ENCODE assay signal across 8 cellular contexts in the genomic region with DNA sequence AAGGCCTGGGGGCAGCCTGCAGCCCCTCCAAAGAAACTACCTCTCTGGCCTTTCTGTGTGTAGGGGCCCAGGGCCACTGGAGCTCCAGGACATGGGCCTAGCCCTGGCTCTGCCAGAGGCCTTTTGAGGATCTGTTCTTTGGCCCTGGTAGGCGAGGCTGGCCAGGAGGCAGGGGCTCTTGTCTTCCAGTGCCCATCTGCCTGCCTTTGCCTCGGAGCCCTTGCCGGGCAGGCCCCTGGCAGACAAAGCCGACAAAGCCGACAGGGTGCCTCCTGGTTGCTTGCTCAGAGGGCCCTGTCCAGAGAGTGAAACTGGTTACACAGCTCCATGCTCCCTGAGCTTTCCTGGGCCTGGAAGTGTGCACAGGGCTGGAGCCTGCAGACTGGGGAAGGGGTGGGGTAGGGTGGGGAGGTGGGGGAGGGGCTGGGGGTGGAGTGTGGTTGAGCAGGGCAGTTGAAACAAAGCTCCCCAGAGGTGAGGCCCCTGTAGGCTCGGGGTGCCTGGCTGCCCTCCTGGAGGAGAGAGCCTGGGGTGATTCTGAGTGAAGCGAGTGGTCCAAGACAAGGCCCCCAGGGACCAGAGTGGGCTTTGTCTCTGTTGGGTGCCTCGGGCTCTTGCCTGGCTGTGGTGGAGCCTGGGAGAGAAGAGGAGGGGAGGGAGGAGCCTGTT. TPM values are rescaled to one million over a fixed set of nuclear protein-coding genes. Genes with fewer than 3 reads are reported as not detected.
DNase-seq lines count a peak whose midpoint lies in the region; ATAC-seq and TF ChIP-seq lines count a peak whose summit lies in the region.

No MANE protein-coding gene starts in this region.

- peaks cover 14% of the 10 kb centered on the region for H3K36me3 ChIP-seq in adipocyte (ENCODE audit: control insufficient read depth, insufficient read depth, low read length, severe bottlenecking)
- peaks cover 37% of the 10 kb centered on the region for H3K36me3 ChIP-seq in left ventricle myocardium inferior
- H3K36me3 ChIP-seq in rectal smooth muscle tissue (ENCODE audit: control insufficient read depth, insufficient read depth, low read length): peaks cover 10% of the 10 kb centered on the region

- ATAC-seq in HG02798 (IDR thresholded peaks at IDR 0.05; ENCODE audit: poor library complexity, unreplicated experiment): peak; percentile 9

- H3K4me3 ChIP-seq in adipocyte (ENCODE audit: low read length) (peak overlapping the region; percentile 75), left ventricle myocardium inferior (peak overlapping the region; percentile 71), rectal smooth muscle tissue (ENCODE audit: low read length) (peak overlapping the region; percentile 85)

- H3K4me1 ChIP-seq in adipocyte (ENCODE audit: control insufficient read depth, insufficient read depth, low read length): peaks cover 69% of the 10 kb centered on the region
- peaks cover 83% of the 10 kb centered on the region for H3K4me1 ChIP-seq in left ventricle myocardium inferior
- H3K4me1 ChIP-seq in rectal smooth muscle tissue (ENCODE audit: control insufficient read depth, insufficient read depth, low read length): peaks cover 60% of the 10 kb centered on the region

- no peaks in the 10 kb centered on the region for H3K27me3 ChIP-seq in adipocyte (replicated peaks; ENCODE audit: control insufficient read depth, insufficient read depth, low read length)
- H3K27me3 ChIP-seq in left ventricle myocardium inferior (ENCODE audit: low read depth): no peaks in the 10 kb centered on the region
- no peaks in the 10 kb centered on the region for H3K27me3 ChIP-seq in rectal smooth muscle tissue (ENCODE audit: control insufficient read depth, insufficient read depth, low read length)

- intact Hi-C loops in left ventricle myocardium inferior (cut with micrococcal nuclease): no loop called here

- H3K27ac ChIP-seq in left ventricle myocardium inferior (replicated peaks) (peak overlapping the region; percentile 100), rectal smooth muscle tissue (ENCODE audit: low read depth, low read length) (peak overlapping the region; percentile 100)

- peak; percentile 24 for DNase-seq in SHP77 (lab: John Stamatoyannopoulos, UW)
- DNase-seq in SHP77 treated with DMSO at 0.1 percent for 48 hours (lab: John Stamatoyannopoulos, UW): no peak
- DNase-seq in NCI-H2227 treated with DMSO at 0.1 percent for 48 hours (lab: John Stamatoyannopoulos, UW): peak; percentile 40
- DNase-seq in adipocyte (ENCODE audit: low read depth): peak; percentile 58
- peak; percentile 52 for DNase-seq in left ventricle myocardium inferior
- no peak for DNase-seq in GM19240 (ENCODE audit: insufficient read length, low spot score)

- TF ChIP-seq CTCF in left ventricle myocardium inferior (IDR thresholded peaks at IDR 0.05; ENCODE audit: borderline replicate concordance): no peak

- H3K9ac ChIP-seq in adipocyte (ENCODE audit: low read length): peak overlapping the region; percentile 99
- peak overlapping the region; percentile 79 for H3K9ac ChIP-seq in rectal smooth muscle tissue (ENCODE audit: low read length)

- H3K9me3 ChIP-seq in adipocyte (ENCODE audit: control insufficient read depth, low read length) (no peaks in the 10 kb centered on the region), left ventricle myocardium inferior (replicated peaks) (no peaks in the 10 kb centered on the region)

RNA-seq across cellular contexts. Expression of a gene that starts 29.3 kb away (rescaled TPM):
- total RNA-seq in left ventricle myocardium inferior: 162 TPM

RNA-seq across cellular contexts. Expression of a gene that starts 29.9 kb away (rescaled TPM):
- total RNA-seq in left ventricle myocardium inferior: 85.3 TPM

RNA-seq across cellular contexts. Expression of a gene that starts 37.5 kb away (rescaled TPM):
- 3.8 TPM for total RNA-seq in left ventricle myocardium inferior

RNA-seq across cellular contexts. Expression of a gene that starts 59.6 kb away (rescaled TPM):
- 9.4 TPM for total RNA-seq in left ventricle myocardium inferior

Comparison
In these comparisons a context has a peak if more than half of its experiments do, and no peak if none do; other contexts are left out.
1. DNase-seq: peak in SHP77 (2 of 2), NCI-H2227 treated with DMSO at 0.1 percent for 48 hours (single experiment), adipocyte (single experiment) and left ventricle myocardium inferior (single experiment); none in SHP77 treated with DMSO at 0.1 percent for 48 hours (single experiment) and GM19240 (single experiment).
2. Peak in every context shown above with its lines, with median percentiles within 50 percentile points of each other: H3K4me3 ChIP-seq.